Comparison of ENCODE assay signal across 32 cellular contexts in the genomic region with DNA sequence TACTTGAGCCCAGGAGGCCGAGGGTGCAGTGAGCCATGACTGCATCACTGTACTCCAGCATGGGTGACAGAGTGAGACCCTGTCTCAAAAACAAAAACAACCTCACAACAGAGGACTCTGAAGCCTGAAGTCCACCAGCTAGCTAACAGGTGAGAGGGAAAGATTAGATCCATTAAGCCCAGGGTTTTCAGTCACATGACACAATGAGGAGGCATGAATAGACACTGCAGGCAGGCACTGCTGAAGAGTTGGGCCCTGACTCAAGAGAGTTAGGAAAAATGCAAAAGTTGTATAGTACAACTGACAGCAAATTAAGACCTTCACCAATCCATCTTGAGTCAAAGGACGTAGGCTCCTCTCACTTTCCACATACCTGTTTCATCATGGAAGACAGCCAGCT.
"Had no signal": no experiment of that assay in that cellular context is flagged by ENCODE, and none has a peak within 500 bp of the region (broad histone marks: within the 10 kb centered on the region; RNA-seq: fewer than 3 reads in every experiment).

No MANE protein-coding gene starts in this region.

- H3K4me2 ChIP-seq: neural progenitor cell, smooth muscle cell had no signal

- H2AFZ ChIP-seq: neural progenitor cell, parathyroid adenoma had no signal

- H3K27ac ChIP-seq: neural progenitor cell, ovary, parathyroid adenoma, psoas muscle, skin epidermis, spleen, suprapubic skin, testis, tibial artery, transverse colon, upper lobe of right lung, uterus had no signal

- H3K4me3 Mint-ChIP-seq: naive thymus-derived CD8-positive, alpha-beta T cell; natural killer cell treated with Interleukin-12 subunit alpha and Interleukin-12 subunit beta and Interleukin-15 and Interleukin-18, amount 100 ng/mL, for 72 hours; nephron progenitor cell; neural progenitor cell; stimulated activated memory B cell treated with anti-CD40 and anti-IgM and Interleukin-4, amounts not matched to agents 10 μg/mL and 1 μg/mL and 100 μg/mL, for 72 hours; stimulated activated naive CD8-positive, alpha-beta T cell treated with anti-CD3 and anti-CD28 coated beads, Interleukin-15, amount 100 ng/mL, for 72 hours; type B pancreatic cell had no signal

- H3K4me1 ChIP-seq: neural progenitor cell, parathyroid adenoma, psoas muscle, spleen, suprapubic skin, testis, tibial artery, transverse colon, upper lobe of right lung, uterus had no signal

- H3K4me1 Mint-ChIP-seq: nephron progenitor cell; neural progenitor cell; stimulated activated memory B cell treated with anti-CD40 and anti-IgM and Interleukin-4, amounts not matched to agents 10 μg/mL and 1 μg/mL and 100 μg/mL, for 72 hours; stimulated activated naive CD8-positive, alpha-beta T cell treated with anti-CD3 and anti-CD28 coated beads, Interleukin-15, amount 100 ng/mL, for 72 hours had no signal

- ATAC-seq: naive thymus-derived CD8-positive, alpha-beta T cell; natural killer cell treated with Interleukin-12 subunit alpha and Interleukin-12 subunit beta and Interleukin-15 and Interleukin-18, amount 100 ng/mL, for 72 hours; psoas muscle; right cardiac atrium; sciatic nerve; stimulated activated memory B cell treated with anti-CD40 and anti-IgM and Interleukin-4, amounts not matched to agents 10 μg/mL and 1 μg/mL and 100 μg/mL, for 72 hours; stimulated activated naive CD8-positive, alpha-beta T cell treated with anti-CD3 and anti-CD28 coated beads, Interleukin-15, amount 100 ng/mL, for 72 hours; stimulated activated naive CD8-positive, alpha-beta T cell treated with anti-CD3 and anti-CD28 coated beads, Interleukin-15, Interleukin-2, amounts not matched to agents 100 U/mL and 50 U/mL, for 24 hours; upper lobe of right lung had no signal

- H3K27me3 Mint-ChIP-seq: naive thymus-derived CD8-positive, alpha-beta T cell; natural killer cell treated with Interleukin-12 subunit alpha and Interleukin-12 subunit beta and Interleukin-15 and Interleukin-18, amount 100 ng/mL, for 72 hours; progenitor cell of endocrine pancreas; stimulated activated memory B cell treated with anti-CD40 and anti-IgM and Interleukin-4, amounts not matched to agents 10 μg/mL and 1 μg/mL and 100 μg/mL, for 72 hours; stimulated activated naive CD8-positive, alpha-beta T cell treated with anti-CD3 and anti-CD28 coated beads, Interleukin-15, amount 100 ng/mL, for 72 hours; type B pancreatic cell had no signal

- H3K9me3 ChIP-seq: ovary, psoas muscle, suprapubic skin, testis, tibial artery, transverse colon, upper lobe of right lung, uterus had no signal

- H3K36me3 ChIP-seq: ovary, uterus had no signal

- H3K9ac ChIP-seq: neural progenitor cell, parathyroid adenoma had no signal

- H3K9me3 Mint-ChIP-seq: natural killer cell treated with Interleukin-12 subunit alpha and Interleukin-12 subunit beta and Interleukin-15 and Interleukin-18, amount 100 ng/mL, for 72 hours; stimulated activated memory B cell treated with anti-CD40 and anti-IgM and Interleukin-4, amounts not matched to agents 10 μg/mL and 1 μg/mL and 100 μg/mL, for 72 hours; stimulated activated naive CD8-positive, alpha-beta T cell treated with anti-CD3 and anti-CD28 coated beads, Interleukin-15, amount 100 ng/mL, for 72 hours; type B pancreatic cell had no signal

- H3K4me3 ChIP-seq: neural progenitor cell, ovary, psoas muscle, skin epidermis, smooth muscle cell, spleen, suprapubic skin, testis, tibial artery, transverse colon, upper lobe of right lung, uterus had no signal

- H3K27ac Mint-ChIP-seq: natural killer cell treated with Interleukin-12 subunit alpha and Interleukin-12 subunit beta and Interleukin-15 and Interleukin-18, amount 100 ng/mL, for 72 hours; nephron progenitor cell; neural progenitor cell; progenitor cell of endocrine pancreas; stimulated activated memory B cell treated with anti-CD40 and anti-IgM and Interleukin-4, amounts not matched to agents 10 μg/mL and 1 μg/mL and 100 μg/mL, for 72 hours; stimulated activated naive CD8-positive, alpha-beta T cell treated with anti-CD3 and anti-CD28 coated beads, Interleukin-15, amount 100 ng/mL, for 72 hours; type B pancreatic cell had no signal

- H3K79me2 ChIP-seq: parathyroid adenoma had no signal

- DNase-seq: naive thymus-derived CD8-positive, alpha-beta T cell; nephron progenitor cell; occipital lobe; ovary; posterior cingulate gyrus; psoas muscle; right cardiac atrium; spleen; stimulated activated CD4-positive, alpha-beta T cell treated with anti-CD3 and anti-CD28 coated beads, Interleukin-12 subunit alpha, Interleukin-12 subunit beta, amount 100 ng/mL, for 4 hours; stimulated activated CD4-positive, alpha-beta T cell treated with anti-CD3 and anti-CD28 coated beads, Interleukin-1b, Interleukin-23, amount 100 ng/mL, for 48 hours; stimulated activated CD4-positive, alpha-beta T cell treated with anti-CD3 and anti-CD28 coated beads, Interleukin-4, amount 100 ng/mL, for 1 hour; stimulated activated CD4-positive, alpha-beta T cell treated with anti-CD3 and anti-CD28 coated beads, Interleukin-4, amount 100 ng/mL, for 4 hours; stimulated activated CD8-positive, alpha-beta memory T cell treated with anti-CD3 and anti-CD28 coated beads, Interleukin-4, amount 100 ng/mL, for 48 hours; stimulated activated naive CD4-positive, alpha-beta T cell; stimulated activated naive CD8-positive, alpha-beta T cell treated with anti-CD3 and anti-CD28 coated beads, Interleukin-15, amount 100 ng/mL, for 72 hours; stimulated activated naive CD8-positive, alpha-beta T cell treated with anti-CD3 and anti-CD28 coated beads, Interleukin-15, Interleukin-2, amounts not matched to agents 100 U/mL and 50 U/mL, for 24 hours; substantia nigra; testis; tibial artery; transverse colon; upper lobe of right lung; uterus had no signal

- H3K27me3 ChIP-seq: neural progenitor cell, ovary, spleen, suprapubic skin, testis, tibial artery, transverse colon, upper lobe of right lung, uterus had no signal
